In genomic region chr10:45420453-45421192, GRCh38 we compare ENCODE assay signal across 8 cellular contexts. TPM values are rescaled to one million over a fixed set of nuclear protein-coding genes. Genes with fewer than 3 reads are reported as not detected.
DNase-seq lines count a peak whose midpoint lies in the region; ATAC-seq, FAIRE-seq and TF ChIP-seq lines count a peak whose summit lies in the region.

No MANE protein-coding gene starts in this region.

- H3K27me3 Mint-ChIP-seq in GM23338 (ENCODE audit: insufficient read depth, low read depth, poor library complexity) (peaks cover 19% of the 10 kb centered on the region), chondrocyte (ENCODE audit: low read depth) (peaks cover 10% of the 10 kb centered on the region)

- no peaks in the 10 kb centered on the region; the same call in 1 of the 3 replicates for H3K9me3 Mint-ChIP-seq in GM23338
- no peaks in the 10 kb centered on the region for H3K9me3 Mint-ChIP-seq in chondrocyte (ENCODE audit: low read depth)

- TF ChIP-seq POLR2A in GM12892 (IDR thresholded peaks at IDR 0.05; ENCODE audit: low read depth, low read length) (peak; percentile 41; the same call in 1 of the 2 replicates), suprapubic skin (IDR thresholded peaks at IDR 0.05) (no peak)

- H3K4me1 Mint-ChIP-seq in GM23338 (peaks cover 11% of the 10 kb centered on the region), chondrocyte (ENCODE audit: low read depth) (peaks cover 18% of the 10 kb centered on the region)

- TF ChIP-seq CTCF in GM23338 (conservative IDR thresholded peaks at IDR 0.05; ENCODE audit: low read depth in 2 of 2) (no peak), Loucy (conservative IDR thresholded peaks at IDR 0.05; ENCODE audit: low read length) (no peak), chondrocyte (IDR thresholded peaks at IDR 0.05) (no peak), suprapubic skin (IDR thresholded peaks at IDR 0.05) (no peak)

- peak overlapping the region; percentile 58; the same call in 2 of the 3 replicates for H3K4me3 Mint-ChIP-seq in GM23338
- peak overlapping the region; percentile 16 for H3K4me3 Mint-ChIP-seq in chondrocyte (ENCODE audit: unreplicated experiment)

- H3K79me2 ChIP-seq in GM23338 (replicated peaks; ENCODE audit: insufficient read depth): no peaks in the 10 kb centered on the region
- no peaks in the 10 kb centered on the region for H3K79me2 ChIP-seq in Loucy (ENCODE audit: insufficient read depth, low read length)

- H3K27me3 ChIP-seq in GM23338 (ENCODE audit: insufficient read depth): 0 out of 2 replicates have a peak, but pooled peaks cover 9% of the 10 kb centered on the region
- H3K27me3 ChIP-seq in Loucy (ENCODE audit: insufficient read depth, low read length, poor library complexity, severe bottlenecking): no peaks in the 10 kb centered on the region
- no peaks in the 10 kb centered on the region for H3K27me3 ChIP-seq in mucosa of rectum (ENCODE audit: control insufficient read depth in 2 of 2, insufficient read depth in 2 of 2, low read length in 2 of 2)
- peaks cover 5% of the 10 kb centered on the region for H3K27me3 ChIP-seq in suprapubic skin

- no peaks in the 10 kb centered on the region for H3F3A ChIP-seq in GM23338 (replicated peaks; ENCODE audit: low read depth)
- no peaks in the 10 kb centered on the region for H3F3A ChIP-seq in Loucy (ENCODE audit: low read depth)

- DNase-seq in GM12892 (ENCODE audit: insufficient read length): no peak
- DNase-seq in GM23338 (ENCODE audit: low spot score): no peak
- DNase-seq in UCSD-AML1 (lab: John Stamatoyannopoulos, UW; ENCODE audit: unreplicated experiment): peak; percentile 52
- DNase-seq in chondrocyte (ENCODE audit: low spot score): no peak
- no peak for DNase-seq in suprapubic skin (ENCODE audit: low spot score in 2 of 2)
- DNase-seq in NCI-H187 treated with DMSO at 0.1 percent for 48 hours (lab: John Stamatoyannopoulos, UW): no peak

- H3K4me3 ChIP-seq in GM23338 (no peak overlapping the region), Loucy (ENCODE audit: low read length, poor library complexity, severe bottlenecking) (peak overlapping the region; percentile 72), mucosa of rectum (ENCODE audit: low read length in 2 of 2) (peak overlapping the region; percentile 2 to 70), suprapubic skin (peak overlapping the region; percentile 17)

- H3K36me3 ChIP-seq in GM23338 (ENCODE audit: insufficient read depth) (no peaks in the 10 kb centered on the region), Loucy (ENCODE audit: insufficient read depth, low read length) (no peaks in the 10 kb centered on the region), mucosa of rectum (ENCODE audit: control insufficient read depth in 2 of 2, insufficient read depth in 2 of 2, low read length in 2 of 2) (no peaks in the 10 kb centered on the region), suprapubic skin (no peaks in the 10 kb centered on the region)

- WGBS in suprapubic skin: 22% methylated on average over 16 of the region's 16 CpGs

- H3K27ac ChIP-seq in GM23338 (ENCODE audit: low read depth) (no peak overlapping the region), mucosa of rectum (ENCODE audit: low read depth in 2 of 2, low read length in 2 of 2) (peak overlapping the region; percentile 65 to 84), suprapubic skin (peak overlapping the region; percentile 89)

- H3K9ac ChIP-seq in Loucy (ENCODE audit: low read depth, low read length, poor library complexity, severe bottlenecking) (peak overlapping the region; percentile 66), mucosa of rectum (ENCODE audit: low read depth in 1 of 2, low read length in 2 of 2) (peak overlapping the region; percentile 14 to 50)

- H3K4me2 ChIP-seq in GM23338: no peak overlapping the region
- peak overlapping the region; percentile 68 for H3K4me2 ChIP-seq in Loucy (ENCODE audit: low read depth, low read length, poor library complexity, severe bottlenecking)

- H3K9me3 ChIP-seq in Loucy (ENCODE audit: insufficient read depth, low read depth, low read length) (no peaks in the 10 kb centered on the region), mucosa of rectum (ENCODE audit: control insufficient read depth in 2 of 2, low read length in 2 of 2) (no peaks in the 10 kb centered on the region), suprapubic skin (no peaks in the 10 kb centered on the region)

- H4K20me1 ChIP-seq in GM23338 (replicated peaks; ENCODE audit: insufficient read depth) (no peaks in the 10 kb centered on the region), Loucy (ENCODE audit: insufficient read depth, low read length, poor library complexity, severe bottlenecking) (no peaks in the 10 kb centered on the region)

- FAIRE-seq in GM12892 (lab: Jason Lieb, UNC): peak; percentile 98

- H3K4me1 ChIP-seq in GM23338 (ENCODE audit: insufficient read depth): peaks cover 5% of the 10 kb centered on the region; the same call in 1 of the 2 replicates
- H3K4me1 ChIP-seq in Loucy (ENCODE audit: insufficient read depth, low read length, poor library complexity, severe bottlenecking): peaks cover 27% of the 10 kb centered on the region
- peaks cover 13 to 22% of the 10 kb centered on the region in 2 donors for H3K4me1 ChIP-seq in mucosa of rectum (ENCODE audit: control insufficient read depth in 2 of 2, insufficient read depth in 2 of 2, low read length in 2 of 2)
- peaks cover 37% of the 10 kb centered on the region for H3K4me1 ChIP-seq in suprapubic skin

- H3K9me2 ChIP-seq in GM23338 (ENCODE audit: insufficient read depth): peaks cover 10% of the 10 kb centered on the region; the same call in 1 of the 2 replicates
- no peaks in the 10 kb centered on the region for H3K9me2 ChIP-seq in Loucy (replicated peaks; ENCODE audit: low read depth, low read length)

- ATAC-seq in GM23338: no peak

- H3K36me3 Mint-ChIP-seq in GM23338 (ENCODE audit: low read depth) (peaks cover 4% of the 10 kb centered on the region; the same call in 1 of the 3 replicates), chondrocyte (ENCODE audit: low read depth) (no peaks in the 10 kb centered on the region)

- no peak for TF ChIP-seq EP300 in suprapubic skin (IDR thresholded peaks at IDR 0.05)

- no peak overlapping the region for H2AFZ ChIP-seq in GM23338
- H2AFZ ChIP-seq in Loucy (ENCODE audit: low read length): peak overlapping the region; percentile 45; the same call in 1 of the 2 replicates

- no peak overlapping the region for H3K27ac Mint-ChIP-seq in GM23338
- H3K27ac Mint-ChIP-seq in chondrocyte (ENCODE audit: unreplicated experiment): no peak overlapping the region

TF ChIP-seq in GM23338, 12 proteins besides CTCF, POLR2A, EP300 and RAD21 (continues in another document):
- TF ChIP-seq ETS1 (IDR thresholded peaks at IDR 0.05) (no peak), NANOG (IDR thresholded peaks at IDR 0.05; ENCODE audit: borderline replicate concordance) (no peak), POLR2AphosphoS5 (IDR thresholded peaks at IDR 0.05; ENCODE audit: low read depth) (no peak), ZNF114 (CRISPR knock-in tag; IDR thresholded peaks at IDR 0.05) (no peak)

RNA-seq across cellular contexts. Expression of gene ALOX5, which starts 46.6 kb away (rescaled TPM):
- polyA plus RNA-seq in GM12892 (2012; ENCODE audit: missing spikeins): 28.2 TPM
- total RNA-seq in GM23338 (2014; rRNA removed; shearing (Covaris generic)): 5.4 and 5.7 TPM in 2 replicates
- polyA plus RNA-seq in GM23338 (2016; fragmentation: Nextera tagmentation; extraction: Ambion mirVana): 2.8 and 3.7 TPM in 2 replicates
- total RNA-seq in chondrocyte: not detected in 3 replicates
- total RNA-seq in suprapubic skin: 10 to 100 TPM; 12.3 to 46.1 (median 14.7) TPM
